In the genomic region with DNA sequence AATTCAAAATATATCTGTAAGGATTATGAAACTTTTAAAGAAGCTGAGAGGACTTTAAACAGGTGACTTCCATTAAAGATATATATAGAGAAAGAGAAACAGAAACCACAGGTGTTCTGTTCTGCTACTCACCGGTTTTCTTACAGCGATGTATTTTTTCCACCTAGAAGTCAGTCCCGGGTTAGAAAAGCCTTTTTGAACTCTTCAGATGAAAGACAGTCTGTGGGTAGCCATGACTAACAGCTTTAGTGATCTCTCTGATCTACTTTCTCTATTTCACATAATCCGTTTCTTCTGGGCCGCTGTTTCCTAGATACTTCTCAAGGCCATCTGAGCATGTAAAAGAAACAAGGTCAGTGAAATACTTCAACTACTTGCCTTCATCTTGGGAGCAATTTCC, we compare ENCODE assay signal across 9 cellular contexts. TPM values are rescaled to one million over a fixed set of nuclear protein-coding genes. Genes with fewer than 3 reads are reported as not detected.
DNase-seq lines count a peak whose midpoint lies in the region; ATAC-seq and FAIRE-seq lines count a peak whose summit lies in the region.
"Had no signal": no experiment of that assay in that cellular context is flagged by ENCODE, and none has a peak within 500 bp of the region (broad histone marks: within the 10 kb centered on the region; RNA-seq: fewer than 3 reads in every experiment).

No MANE protein-coding gene starts in this region.

- ATAC-seq in GM18520 (IDR thresholded peaks at IDR 0.05; ENCODE audit: unreplicated experiment) (peak; percentile 88), GM21526 (IDR thresholded peaks at IDR 0.05; ENCODE audit: low FRiP score, unreplicated experiment) (peak; percentile 96), HG03457 (IDR thresholded peaks at IDR 0.05; ENCODE audit: unreplicated experiment) (peak; percentile 88)

- peak overlapping the region; percentile 20 for H3K4me3 ChIP-seq in effector memory CD4-positive, alpha-beta T cell (ENCODE audit: insufficient read depth, low read depth, low read length, poor library complexity, severe bottlenecking)
- H3K4me3 ChIP-seq in mesendoderm (ENCODE audit: low read length): no peak overlapping the region

- H3K56ac ChIP-seq in mesendoderm (ENCODE audit: low read length): no peak overlapping the region

- FAIRE-seq in HTR-8/SVneo (lab: Jason Lieb, UNC): no peak

- no peak overlapping the region for H2BK120ac ChIP-seq in mesendoderm (ENCODE audit: low read depth, low read length)

- no peak overlapping the region for H2AK5ac ChIP-seq in mesendoderm (ENCODE audit: low read length)

- H3K4ac ChIP-seq in mesendoderm (ENCODE audit: low read depth, low read length): no peak overlapping the region

- H3K27ac ChIP-seq in effector memory CD4-positive, alpha-beta T cell (ENCODE audit: insufficient read depth, low read length, poor library complexity, severe bottlenecking): peak overlapping the region; percentile 42
- no peak overlapping the region for H3K27ac ChIP-seq in mesendoderm (ENCODE audit: low read depth, low read length)

- no peaks in the 10 kb centered on the region for H3K4me1 ChIP-seq in effector memory CD4-positive, alpha-beta T cell (ENCODE audit: control insufficient read depth, insufficient read depth, low read length, poor library complexity, severe bottlenecking)
- no peaks in the 10 kb centered on the region for H3K4me1 ChIP-seq in mesendoderm (ENCODE audit: control insufficient read depth, low read depth, low read length)

- no peak overlapping the region for H4K8ac ChIP-seq in mesendoderm (ENCODE audit: low read depth, low read length)

- H3K9ac ChIP-seq in mesendoderm (ENCODE audit: low read length): no peak overlapping the region

- no peak for DNase-seq in effector memory CD4-positive, alpha-beta T cell
- DNase-seq in HTR-8/SVneo (ENCODE audit: insufficient read length, low spot score): no peak
- no peak for DNase-seq in mesendoderm
- no peak for DNase-seq in cerebellum (ENCODE audit: low spot score)
- DNase-seq in NCI-H69 (lab: John Stamatoyannopoulos, UW): no peak
- DNase-seq: NCI-H524 treated with DMSO at 0.1 percent for 48 hours had no signal

- WGBS in mesendoderm (ENCODE audit: extremely low coverage, insufficient coverage, low lambda C conversion rate): no CpG with 5 or more reads among the region's 5 CpGs

- no peaks in the 10 kb centered on the region for H3K9me3 ChIP-seq in effector memory CD4-positive, alpha-beta T cell (ENCODE audit: control insufficient read depth, low read length)

- H3K23ac ChIP-seq in mesendoderm (ENCODE audit: low read length): no peak overlapping the region

- H3K36me3 ChIP-seq in effector memory CD4-positive, alpha-beta T cell (ENCODE audit: control insufficient read depth, insufficient read depth, low read length): no peaks in the 10 kb centered on the region
- no peaks in the 10 kb centered on the region for H3K36me3 ChIP-seq in mesendoderm (ENCODE audit: control insufficient read depth, insufficient read depth, low read length)

- no peak overlapping the region for H2BK5ac ChIP-seq in mesendoderm (ENCODE audit: low read length)

- H2BK15ac ChIP-seq in mesendoderm (replicated peaks; ENCODE audit: low read depth): no peak overlapping the region

- H3K79me1 ChIP-seq in mesendoderm (ENCODE audit: low read length): no peaks in the 10 kb centered on the region

- no peak overlapping the region for H4K5ac ChIP-seq in mesendoderm (ENCODE audit: low read length)

- no peaks in the 10 kb centered on the region for H3K27me3 ChIP-seq in effector memory CD4-positive, alpha-beta T cell (replicated peaks; ENCODE audit: control insufficient read depth, insufficient read depth, low read length, poor library complexity, severe bottlenecking)
- no peaks in the 10 kb centered on the region for H3K27me3 ChIP-seq in mesendoderm (ENCODE audit: insufficient read depth, low read length, poor library complexity)

- no peak overlapping the region for H3K18ac ChIP-seq in mesendoderm (ENCODE audit: low read length)

- H3K79me2 ChIP-seq in mesendoderm (ENCODE audit: control insufficient read depth, insufficient read depth, low read length): no peaks in the 10 kb centered on the region

- H3K4me2 ChIP-seq in mesendoderm (ENCODE audit: low read length): no peak overlapping the region

RNA-seq across cellular contexts. Expression of gene WDR64, which starts 25.1 kb away (rescaled TPM):
- polyA plus RNA-seq in mesendoderm (2013, experiment 1 of 2): not detected
- not detected for polyA plus RNA-seq in mesendoderm (2013, experiment 2 of 2)
- total RNA-seq in cerebellum: not detected

RNA-seq across cellular contexts. Expression of gene CHML, which starts 37.0 kb away (rescaled TPM):
- polyA plus RNA-seq in mesendoderm (2013, experiment 1 of 2): 24.1 TPM
- 24.6 TPM for polyA plus RNA-seq in mesendoderm (2013, experiment 2 of 2)
- 59.8 TPM for total RNA-seq in cerebellum

RNA-seq across cellular contexts. Expression of gene OPN3, which starts 37.0 kb away (rescaled TPM):
- 15.1 TPM for polyA plus RNA-seq in mesendoderm (2013, experiment 1 of 2)
- 15.1 TPM for polyA plus RNA-seq in mesendoderm (2013, experiment 2 of 2)
- total RNA-seq in cerebellum: 10.2 TPM
